In the genomic region with DNA sequence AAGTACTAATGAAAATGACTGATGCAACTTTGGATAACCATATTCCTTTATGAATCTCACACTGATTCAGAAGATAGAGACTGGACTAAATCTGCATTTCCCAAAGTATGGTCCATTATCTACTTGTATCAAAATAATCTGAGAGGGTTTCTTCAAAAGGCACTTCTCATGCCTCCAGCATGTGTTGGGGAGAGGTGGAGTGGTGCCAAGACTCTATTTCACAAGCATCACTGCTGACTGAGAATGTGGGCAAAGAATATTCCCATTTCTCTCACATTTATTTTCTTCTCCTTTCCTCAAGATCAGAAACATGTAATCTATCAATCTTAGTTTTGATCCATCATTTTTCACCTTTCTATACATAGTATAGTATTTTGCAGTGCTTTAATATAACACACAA, we compare ENCODE assay signal across 30 cellular contexts.
"Had no signal": no experiment of that assay in that cellular context is flagged by ENCODE, and none has a peak within 500 bp of the region (broad histone marks: within the 10 kb centered on the region; RNA-seq: fewer than 3 reads in every experiment).

No MANE protein-coding gene starts in this region.

- H3K4me3 ChIP-seq: ascending aorta, body of pancreas, SJCRH30 had no signal

- H3K36me3 Mint-ChIP-seq: activated naive CD8-positive, alpha-beta T cell treated with anti-CD3 and anti-CD28 coated beads, Interleukin-2, amount 10 ng/mL, durations not matched to agents 7 days and 5 days; IgD-negative memory B cell had no signal

- H3K4me3 Mint-ChIP-seq: activated CD4-positive, alpha-beta memory T cell treated with anti-CD3 and anti-CD28 coated beads, Interleukin-2, amount 10 ng/mL, durations not matched to agents 7 days and 5 days; activated CD4-positive, alpha-beta T cell treated with anti-CD3 and anti-CD28 coated beads for 36 hours; activated naive CD8-positive, alpha-beta T cell treated with anti-CD3 and anti-CD28 coated beads, Interleukin-2, amount 10 ng/mL, durations not matched to agents 7 days and 5 days; central memory CD8-positive, alpha-beta T cell; IgD-negative memory B cell had no signal

- H3K4me1 Mint-ChIP-seq: activated CD4-positive, alpha-beta memory T cell treated with anti-CD3 and anti-CD28 coated beads, Interleukin-2, amount 10 ng/mL, durations not matched to agents 7 days and 5 days; activated CD4-positive, alpha-beta T cell treated with anti-CD3 and anti-CD28 coated beads for 36 hours; activated naive CD8-positive, alpha-beta T cell treated with anti-CD3 and anti-CD28 coated beads, Interleukin-2, amount 10 ng/mL, durations not matched to agents 7 days and 5 days; central memory CD8-positive, alpha-beta T cell; IgD-negative memory B cell had no signal

- DNase-seq: activated CD4-positive, alpha-beta memory T cell treated with anti-CD3 and anti-CD28 coated beads, Interleukin-2, amount 10 ng/mL, durations not matched to agents 7 days and 5 days; activated CD4-positive, alpha-beta T cell treated with anti-CD3 and anti-CD28 coated beads for 36 hours; activated CD4-positive, alpha-beta T cell treated with anti-CD3 and anti-CD28 coated beads, Interleukin-2, amount 50 U/mL, for 1 hour; activated gamma-delta T cell treated with Interleukin-2 at 50 U/mL for 16 hours; activated naive CD4-positive, alpha-beta T cell treated with anti-CD3 and anti-CD28 coated beads, Interleukin-2, amount 50 U/mL, for 16 hours; activated naive CD8-positive, alpha-beta T cell treated with anti-CD3 and anti-CD28 coated beads, Interleukin-2, amount 10 ng/mL, durations not matched to agents 7 days and 5 days; activated T-cell treated with anti-CD3 and anti-CD28 coated beads for 4 hours; activated T-cell treated with anti-CD3 and anti-CD28 coated beads, Interleukin-2, amount 50 U/mL, for 48 hours; body of pancreas; KG1; NCI-H1105 treated with DMSO at 0.1 percent for 48 hours; NCI-H146; NCI-H187 treated with DMSO at 0.1 percent for 48 hours; NCI-H2171 treated with DMSO at 0.1 percent for 48 hours; NCI-H226; NCI-H510A; NCI-H526 treated with DMSO at 0.1 percent for 48 hours; NCI-H82; NK-92 treated with Interleukin-12 subunit alpha and Interleukin-12 subunit beta, amount 100 ng/mL, for 24 hours; Right ventricle myocardium superior; SJCRH30; SK-N-SH; T-helper 1 cell; WERI-Rb-1 had no signal

- H3K27ac ChIP-seq: ascending aorta, body of pancreas, RWPE1, SJCRH30, WERI-Rb-1 had no signal

- ATAC-seq: activated CD4-positive, alpha-beta T cell treated with anti-CD3 and anti-CD28 coated beads for 36 hours; body of pancreas; Panc1 had no signal

- H3K9me3 Mint-ChIP-seq: activated CD4-positive, alpha-beta memory T cell treated with anti-CD3 and anti-CD28 coated beads, Interleukin-2, amount 10 ng/mL, durations not matched to agents 7 days and 5 days; activated naive CD8-positive, alpha-beta T cell treated with anti-CD3 and anti-CD28 coated beads, Interleukin-2, amount 10 ng/mL, durations not matched to agents 7 days and 5 days; activated T-helper 2 cell treated with anti-CD3 and anti-CD28 coated beads, Interferon-gamma antibody, Interleukin-2, Interleukin-4, amounts not matched to agents 10 μg/mL and 5 μg/mL and 100 μg/mL, durations not matched to agents 14 hours and 24 hours and 36 hours; central memory CD8-positive, alpha-beta T cell; IgD-negative memory B cell had no signal

- H3K9me3 ChIP-seq: ascending aorta, body of pancreas, SJCRH30, SK-N-SH had no signal

- H3K4me1 ChIP-seq: ascending aorta, SJCRH30 had no signal

- H3K36me3 ChIP-seq: ascending aorta, SJCRH30, WERI-Rb-1 had no signal

- H3K27me3 ChIP-seq: ascending aorta, body of pancreas, SJCRH30 had no signal

- H3K27ac Mint-ChIP-seq: activated CD4-positive, alpha-beta memory T cell treated with anti-CD3 and anti-CD28 coated beads, Interleukin-2, amount 10 ng/mL, durations not matched to agents 7 days and 5 days; activated CD4-positive, alpha-beta T cell treated with anti-CD3 and anti-CD28 coated beads for 36 hours; activated naive CD8-positive, alpha-beta T cell treated with anti-CD3 and anti-CD28 coated beads, Interleukin-2, amount 10 ng/mL, durations not matched to agents 7 days and 5 days; activated T-helper 2 cell treated with anti-CD3 and anti-CD28 coated beads, Interferon-gamma antibody, Interleukin-2, Interleukin-4, amounts not matched to agents 10 μg/mL and 5 μg/mL and 100 μg/mL, durations not matched to agents 14 hours and 24 hours and 36 hours; IgD-negative memory B cell had no signal

- H3K27me3 Mint-ChIP-seq: activated CD4-positive, alpha-beta memory T cell treated with anti-CD3 and anti-CD28 coated beads, Interleukin-2, amount 10 ng/mL, durations not matched to agents 7 days and 5 days; activated CD4-positive, alpha-beta T cell treated with anti-CD3 and anti-CD28 coated beads for 36 hours; activated naive CD8-positive, alpha-beta T cell treated with anti-CD3 and anti-CD28 coated beads, Interleukin-2, amount 10 ng/mL, durations not matched to agents 7 days and 5 days; central memory CD8-positive, alpha-beta T cell; IgD-negative memory B cell had no signal
